29 cellular contexts compared by ENCODE assay signal in the genomic region with DNA sequence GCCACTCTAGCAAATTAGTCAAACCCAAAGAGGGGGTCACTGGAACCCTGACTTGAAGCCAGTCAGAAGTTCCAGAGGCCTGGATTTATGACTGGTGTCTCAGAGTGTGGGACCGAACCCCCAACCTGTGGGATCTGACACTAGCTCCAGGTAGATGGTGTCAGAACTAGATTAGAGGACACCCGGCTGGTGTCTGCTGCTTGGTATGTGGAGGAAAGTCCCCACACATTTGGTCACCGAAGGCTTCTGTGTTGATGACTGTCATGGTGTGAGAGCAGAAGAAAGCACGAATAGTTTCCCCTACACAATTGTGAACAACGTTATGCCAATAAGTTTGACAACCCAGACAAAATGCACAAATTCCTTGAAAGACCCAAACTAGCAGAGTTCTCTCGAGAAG.
"Had no signal": no experiment of that assay in that cellular context is flagged by ENCODE, and none has a peak within 500 bp of the region (broad histone marks: within the 10 kb centered on the region; RNA-seq: fewer than 3 reads in every experiment).

No MANE protein-coding gene starts in this region.

- H3K4me1 ChIP-seq: pancreas, prostate gland, spleen, suprapubic skin, testis, tibial artery, transverse colon, upper lobe of right lung, uterus had no signal

- FAIRE-seq: pancreas had no signal

- H3K27me3 ChIP-seq: neutrophil, pancreas, spleen, suprapubic skin, testis, tibial artery, transverse colon, upper lobe of right lung, uterus had no signal

- H3K36me3 ChIP-seq: neutrophil, pancreas, prostate gland, spleen, suprapubic skin, tibial artery, transverse colon, upper lobe of right lung, uterus had no signal

- H3K27ac ChIP-seq: neutrophil, pancreas, prostate gland, skin epidermis, spleen, suprapubic skin, testis, tibial artery, transverse colon, upper lobe of right lung, uterus had no signal

- H3K4me3 ChIP-seq: pancreas, prostate gland, skin epidermis, smooth muscle cell, spleen, suprapubic skin, testis, tibial artery, transverse colon, upper lobe of right lung, uterus had no signal

- H3K9me3 ChIP-seq: neutrophil, pancreas, prostate gland, spleen, suprapubic skin, testis, tibial artery, transverse colon, upper lobe of right lung, uterus had no signal

- H3K4me2 ChIP-seq: smooth muscle cell had no signal

- ATAC-seq: naive thymus-derived CD8-positive, alpha-beta T cell; natural killer cell treated with Interleukin-12 subunit alpha and Interleukin-12 subunit beta and Interleukin-15 and Interleukin-18, amount 100 ng/mL, for 72 hours; pancreas; right cardiac atrium; sciatic nerve; stimulated activated memory B cell treated with anti-CD40 and anti-IgM and Interleukin-4, amounts not matched to agents 10 μg/mL and 1 μg/mL and 100 μg/mL, for 72 hours; stimulated activated naive CD8-positive, alpha-beta T cell treated with anti-CD3 and anti-CD28 coated beads, Interleukin-15, amount 100 ng/mL, for 72 hours; stimulated activated naive CD8-positive, alpha-beta T cell treated with anti-CD3 and anti-CD28 coated beads, Interleukin-15, Interleukin-2, amounts not matched to agents 100 U/mL and 50 U/mL, for 24 hours; upper lobe of right lung had no signal

- DNase-seq: naive thymus-derived CD8-positive, alpha-beta T cell; nephron progenitor cell; nucleus accumbens; pancreas; retina; right cardiac atrium; spleen; stimulated activated CD4-positive, alpha-beta T cell treated with anti-CD3 and anti-CD28 coated beads, Interleukin-12 subunit alpha, Interleukin-12 subunit beta, amount 100 ng/mL, for 4 hours; stimulated activated CD4-positive, alpha-beta T cell treated with anti-CD3 and anti-CD28 coated beads, Interleukin-1b, Interleukin-23, amount 100 ng/mL, for 48 hours; stimulated activated CD4-positive, alpha-beta T cell treated with anti-CD3 and anti-CD28 coated beads, Interleukin-4, amount 100 ng/mL, for 1 hour; stimulated activated CD4-positive, alpha-beta T cell treated with anti-CD3 and anti-CD28 coated beads, Interleukin-4, amount 100 ng/mL, for 4 hours; stimulated activated CD8-positive, alpha-beta memory T cell treated with anti-CD3 and anti-CD28 coated beads, Interleukin-4, amount 100 ng/mL, for 48 hours; stimulated activated naive CD4-positive, alpha-beta T cell; stimulated activated naive CD8-positive, alpha-beta T cell treated with anti-CD3 and anti-CD28 coated beads, Interleukin-15, amount 100 ng/mL, for 72 hours; stimulated activated naive CD8-positive, alpha-beta T cell treated with anti-CD3 and anti-CD28 coated beads, Interleukin-15, Interleukin-2, amounts not matched to agents 100 U/mL and 50 U/mL, for 24 hours; substantia nigra; testis; tibial artery; transverse colon; upper lobe of right lung; uterus had no signal
